3 cellular contexts compared by ENCODE assay signal in the genomic region with DNA sequence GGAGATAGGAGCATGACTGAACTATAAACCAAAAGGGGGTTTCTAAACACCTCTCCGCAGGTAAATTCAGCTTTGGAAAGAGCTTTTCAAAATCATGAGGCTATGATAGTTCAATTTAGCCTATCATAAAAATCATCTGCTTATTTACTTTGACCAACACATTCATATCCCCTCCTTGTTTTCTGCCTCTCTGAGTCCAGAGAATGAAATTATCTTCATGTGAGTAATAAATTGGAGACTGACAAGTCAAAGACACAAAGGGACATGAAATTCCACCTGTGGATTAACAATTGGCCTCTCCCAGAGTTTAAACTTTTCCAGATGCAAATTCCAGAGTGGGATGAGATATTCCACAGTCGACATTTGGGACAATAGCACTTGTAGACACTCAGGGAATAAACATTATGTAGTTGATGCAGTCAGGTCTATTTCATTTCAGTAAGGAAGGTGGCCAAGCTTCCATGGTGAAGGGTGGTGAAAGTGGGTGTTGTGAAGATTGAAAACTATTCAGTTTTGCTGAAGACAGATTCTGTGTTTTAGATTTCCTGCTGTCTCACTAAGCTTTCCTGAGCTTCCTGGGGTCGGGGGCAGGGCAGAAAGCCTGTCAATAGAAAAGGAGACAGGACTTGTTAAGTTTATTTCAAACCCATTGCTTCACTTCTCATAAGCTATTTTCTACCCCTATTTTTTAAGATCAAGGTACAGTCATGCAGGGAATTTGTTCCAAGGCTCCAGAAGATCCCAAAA.
A peak's percentile ranks its signal among the peaks of the same experiment; 100 is the strongest.
TF ChIP-seq lines count a peak whose summit lies in the region.

No MANE protein-coding gene starts in this region.

TF ChIP-seq in A549, 52 proteins besides CTCF, POLR2A, EP300 and RAD21:
- TF ChIP-seq TP53 (CRISPR knock-in tag; IDR thresholded peaks at IDR 0.05) (no peak), ESRRA (IDR thresholded peaks at IDR 0.05; ENCODE audit: borderline replicate concordance, low read length) (no peak), CBX2 (IDR thresholded peaks at IDR 0.05; ENCODE audit: borderline replicate concordance, low read depth) (no peak), NPAS2 (CRISPR knock-in tag; IDR thresholded peaks at IDR 0.05; ENCODE audit: borderline replicate concordance) (no peak), JUN (IDR thresholded peaks at IDR 0.05) (no peak), RFX5 (IDR thresholded peaks at IDR 0.05) (no peak), RARB (CRISPR knock-in tag; IDR thresholded peaks at IDR 0.05) (no peak), ZC3H11A (IDR thresholded peaks at IDR 0.05) (no peak), HOXA7 (CRISPR knock-in tag; IDR thresholded peaks at IDR 0.05) (no peak), CHD4 (IDR thresholded peaks at IDR 0.05; ENCODE audit: borderline replicate concordance) (no peak), HOXB5 (CRISPR knock-in tag; IDR thresholded peaks at IDR 0.05) (no peak), PHF8 (IDR thresholded peaks at IDR 0.05; ENCODE audit: borderline replicate concordance, low read depth) (no peak), HDAC2 (IDR thresholded peaks at IDR 0.05) (no peak), FOXS1 (CRISPR knock-in tag; IDR thresholded peaks at IDR 0.05) (no peak)
- TF ChIP-seq, protein P1, sequence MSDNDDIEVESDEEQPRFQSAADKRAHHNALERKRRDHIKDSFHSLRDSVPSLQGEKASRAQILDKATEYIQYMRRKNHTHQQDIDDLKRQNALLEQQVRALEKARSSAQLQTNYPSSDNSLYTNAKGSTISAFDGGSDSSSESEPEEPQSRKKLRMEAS (IDR thresholded peaks at IDR 0.05) = no peak
- TF ChIP-seq, protein P2, sequence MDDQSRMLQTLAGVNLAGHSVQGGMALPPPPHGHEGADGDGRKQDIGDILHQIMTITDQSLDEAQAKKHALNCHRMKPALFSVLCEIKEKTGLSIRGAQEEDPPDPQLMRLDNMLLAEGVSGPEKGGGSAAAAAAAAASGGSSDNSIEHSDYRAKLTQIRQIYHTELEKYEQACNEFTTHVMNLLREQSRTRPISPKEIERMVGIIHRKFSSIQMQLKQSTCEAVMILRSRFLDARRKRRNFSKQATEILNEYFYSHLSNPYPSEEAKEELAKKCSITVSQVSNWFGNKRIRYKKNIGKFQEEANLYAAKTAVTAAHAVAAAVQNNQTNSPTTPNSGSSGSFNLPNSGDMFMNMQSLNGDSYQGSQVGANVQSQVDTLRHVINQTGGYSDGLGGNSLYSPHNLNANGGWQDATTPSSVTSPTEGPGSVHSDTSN (IDR thresholded peaks at IDR 0.05) = no peak
- TF ChIP-seq, protein P3, sequence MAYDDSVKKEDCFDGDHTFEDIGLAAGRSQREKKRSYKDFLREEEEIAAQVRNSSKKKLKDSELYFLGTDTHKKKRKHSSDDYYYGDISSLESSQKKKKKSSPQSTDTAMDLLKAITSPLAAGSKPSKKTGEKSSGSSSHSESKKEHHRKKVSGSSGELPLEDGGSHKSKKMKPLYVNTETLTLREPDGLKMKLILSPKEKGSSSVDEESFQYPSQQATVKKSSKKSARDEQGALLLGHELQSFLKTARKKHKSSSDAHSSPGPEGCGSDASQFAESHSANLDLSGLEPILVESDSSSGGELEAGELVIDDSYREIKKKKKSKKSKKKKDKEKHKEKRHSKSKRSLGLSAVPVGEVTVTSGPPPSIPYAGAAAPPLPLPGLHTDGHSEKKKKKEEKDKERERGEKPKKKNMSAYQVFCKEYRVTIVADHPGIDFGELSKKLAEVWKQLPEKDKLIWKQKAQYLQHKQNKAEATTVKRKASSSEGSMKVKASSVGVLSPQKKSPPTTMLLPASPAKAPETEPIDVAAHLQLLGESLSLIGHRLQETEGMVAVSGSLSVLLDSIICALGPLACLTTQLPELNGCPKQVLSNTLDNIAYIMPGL (CRISPR knock-in tag; IDR thresholded peaks at IDR 0.05; ENCODE audit: borderline replicate concordance) = no peak

TF ChIP-seq in IMR-90, 13 proteins besides CTCF, POLR2A, EP300 and RAD21:
- TF ChIP-seq MAFK (IDR thresholded peaks at IDR 0.05; ENCODE audit: low read depth, low read length) (no peak), RCOR1 (IDR thresholded peaks at IDR 0.05; ENCODE audit: insufficient replicate concordance, low read length) (no peak), FOS (IDR thresholded peaks at IDR 0.05; ENCODE audit: low read depth, low read length) (no peak)

TF ChIP-seq in GM12878, 131 proteins besides CTCF, POLR2A, EP300 and RAD21:
- TF ChIP-seq ZSCAN29 (IDR thresholded peaks at IDR 0.05) (no peak), ZNF24 (IDR thresholded peaks at IDR 0.05) (no peak), PML (IDR thresholded peaks at IDR 0.05; ENCODE audit: low read length) (no peak), EED (IDR thresholded peaks at IDR 0.05; ENCODE audit: low read depth) (peak; percentile 56; the same call in 1 of the 2 replicates), HDAC2 (IDR thresholded peaks at IDR 0.05) (no peak), CREB1 (IDR thresholded peaks at IDR 0.05; ENCODE audit: low read depth) (no peak), MTA3 (IDR thresholded peaks at IDR 0.05; ENCODE audit: borderline replicate concordance, low read length) (no peak), RFX5 (IDR thresholded peaks at IDR 0.05; ENCODE audit: low read depth, low read length) (no peak), JUND (IDR thresholded peaks at IDR 0.05; ENCODE audit: low read depth, low read length) (no peak), IKZF2 (IDR thresholded peaks at IDR 0.05) (peak; percentile 28 to 40; a peak in 3 of 4 replicates), HDGF (IDR thresholded peaks at IDR 0.05) (no peak), ASH2L (IDR thresholded peaks at IDR 0.05; ENCODE audit: borderline replicate concordance, low read depth) (no peak), NR2C1 (IDR thresholded peaks at IDR 0.05) (no peak), KAT2A (conservative IDR thresholded peaks at IDR 0.05; ENCODE audit: control insufficient read depth, low read depth, low read length) (no peak), GATAD2B (conservative IDR thresholded peaks at IDR 0.05; ENCODE audit: low read depth) (no peak), CEBPB (IDR thresholded peaks at IDR 0.05; ENCODE audit: borderline replicate concordance in 1 of 2, low read depth in 2 of 2, low read length in 2 of 2) (no peak), IKZF1 (conservative IDR thresholded peaks at IDR 0.05) (peak; percentile 44), SUZ12 (IDR thresholded peaks at IDR 0.05; ENCODE audit: unreplicated experiment) (no peak), CBFB (IDR thresholded peaks at IDR 0.05; ENCODE audit: low read depth) (no peak), MYB (IDR thresholded peaks at IDR 0.05; ENCODE audit: borderline replicate concordance, low read depth, low read length) (no peak), LARP7 (IDR thresholded peaks at IDR 0.05) (no peak), CHD2 (IDR thresholded peaks at IDR 0.05; ENCODE audit: borderline replicate concordance, low read depth, low read length) (no peak), CBX3 (IDR thresholded peaks at IDR 0.05; ENCODE audit: borderline replicate concordance, low read depth) (no peak)
- TF ChIP-seq, protein P4, sequence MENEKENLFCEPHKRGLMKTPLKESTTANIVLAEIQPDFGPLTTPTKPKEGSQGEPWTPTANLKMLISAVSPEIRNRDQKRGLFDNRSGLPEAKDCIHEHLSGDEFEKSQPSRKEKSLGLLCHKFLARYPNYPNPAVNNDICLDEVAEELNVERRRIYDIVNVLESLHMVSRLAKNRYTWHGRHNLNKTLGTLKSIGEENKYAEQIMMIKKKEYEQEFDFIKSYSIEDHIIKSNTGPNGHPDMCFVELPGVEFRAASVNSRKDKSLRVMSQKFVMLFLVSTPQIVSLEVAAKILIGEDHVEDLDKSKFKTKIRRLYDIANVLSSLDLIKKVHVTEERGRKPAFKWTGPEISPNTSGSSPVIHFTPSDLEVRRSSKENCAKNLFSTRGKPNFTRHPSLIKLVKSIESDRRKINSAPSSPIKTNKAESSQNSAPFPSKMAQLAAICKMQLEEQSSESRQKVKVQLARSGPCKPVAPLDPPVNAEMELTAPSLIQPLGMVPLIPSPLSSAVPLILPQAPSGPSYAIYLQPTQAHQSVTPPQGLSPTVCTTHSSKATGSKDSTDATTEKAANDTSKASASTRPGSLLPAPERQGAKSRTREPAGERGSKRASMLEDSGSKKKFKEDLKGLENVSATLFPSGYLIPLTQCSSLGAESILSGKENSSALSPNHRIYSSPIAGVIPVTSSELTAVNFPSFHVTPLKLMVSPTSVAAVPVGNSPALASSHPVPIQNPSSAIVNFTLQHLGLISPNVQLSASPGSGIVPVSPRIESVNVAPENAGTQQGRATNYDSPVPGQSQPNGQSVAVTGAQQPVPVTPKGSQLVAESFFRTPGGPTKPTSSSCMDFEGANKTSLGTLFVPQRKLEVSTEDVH (IDR thresholded peaks at IDR 0.05; ENCODE audit: low read depth, partially characterized antibody) = no peak
- TF ChIP-seq, protein P5, sequence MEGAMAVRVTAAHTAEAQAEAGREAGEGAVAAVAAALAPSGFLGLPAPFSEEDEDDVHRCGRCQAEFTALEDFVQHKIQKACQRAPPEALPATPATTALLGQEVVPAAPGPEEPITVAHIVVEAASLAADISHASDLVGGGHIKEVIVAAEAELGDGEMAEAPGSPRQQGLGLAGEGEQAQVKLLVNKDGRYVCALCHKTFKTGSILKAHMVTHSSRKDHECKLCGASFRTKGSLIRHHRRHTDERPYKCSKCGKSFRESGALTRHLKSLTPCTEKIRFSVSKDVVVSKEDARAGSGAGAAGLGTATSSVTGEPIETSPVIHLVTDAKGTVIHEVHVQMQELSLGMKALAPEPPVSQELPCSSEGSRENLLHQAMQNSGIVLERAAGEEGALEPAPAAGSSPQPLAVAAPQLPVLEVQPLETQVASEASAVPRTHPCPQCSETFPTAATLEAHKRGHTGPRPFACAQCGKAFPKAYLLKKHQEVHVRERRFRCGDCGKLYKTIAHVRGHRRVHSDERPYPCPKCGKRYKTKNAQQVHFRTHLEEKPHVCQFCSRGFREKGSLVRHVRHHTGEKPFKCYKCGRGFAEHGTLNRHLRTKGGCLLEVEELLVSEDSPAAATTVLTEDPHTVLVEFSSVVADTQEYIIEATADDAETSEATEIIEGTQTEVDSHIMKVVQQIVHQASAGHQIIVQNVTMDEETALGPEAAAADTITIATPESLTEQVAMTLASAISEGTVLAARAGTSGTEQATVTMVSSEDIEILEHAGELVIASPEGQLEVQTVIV (IDR thresholded peaks at IDR 0.05; ENCODE audit: borderline replicate concordance, partially characterized antibody) = no peak
- TF ChIP-seq, protein P6, sequence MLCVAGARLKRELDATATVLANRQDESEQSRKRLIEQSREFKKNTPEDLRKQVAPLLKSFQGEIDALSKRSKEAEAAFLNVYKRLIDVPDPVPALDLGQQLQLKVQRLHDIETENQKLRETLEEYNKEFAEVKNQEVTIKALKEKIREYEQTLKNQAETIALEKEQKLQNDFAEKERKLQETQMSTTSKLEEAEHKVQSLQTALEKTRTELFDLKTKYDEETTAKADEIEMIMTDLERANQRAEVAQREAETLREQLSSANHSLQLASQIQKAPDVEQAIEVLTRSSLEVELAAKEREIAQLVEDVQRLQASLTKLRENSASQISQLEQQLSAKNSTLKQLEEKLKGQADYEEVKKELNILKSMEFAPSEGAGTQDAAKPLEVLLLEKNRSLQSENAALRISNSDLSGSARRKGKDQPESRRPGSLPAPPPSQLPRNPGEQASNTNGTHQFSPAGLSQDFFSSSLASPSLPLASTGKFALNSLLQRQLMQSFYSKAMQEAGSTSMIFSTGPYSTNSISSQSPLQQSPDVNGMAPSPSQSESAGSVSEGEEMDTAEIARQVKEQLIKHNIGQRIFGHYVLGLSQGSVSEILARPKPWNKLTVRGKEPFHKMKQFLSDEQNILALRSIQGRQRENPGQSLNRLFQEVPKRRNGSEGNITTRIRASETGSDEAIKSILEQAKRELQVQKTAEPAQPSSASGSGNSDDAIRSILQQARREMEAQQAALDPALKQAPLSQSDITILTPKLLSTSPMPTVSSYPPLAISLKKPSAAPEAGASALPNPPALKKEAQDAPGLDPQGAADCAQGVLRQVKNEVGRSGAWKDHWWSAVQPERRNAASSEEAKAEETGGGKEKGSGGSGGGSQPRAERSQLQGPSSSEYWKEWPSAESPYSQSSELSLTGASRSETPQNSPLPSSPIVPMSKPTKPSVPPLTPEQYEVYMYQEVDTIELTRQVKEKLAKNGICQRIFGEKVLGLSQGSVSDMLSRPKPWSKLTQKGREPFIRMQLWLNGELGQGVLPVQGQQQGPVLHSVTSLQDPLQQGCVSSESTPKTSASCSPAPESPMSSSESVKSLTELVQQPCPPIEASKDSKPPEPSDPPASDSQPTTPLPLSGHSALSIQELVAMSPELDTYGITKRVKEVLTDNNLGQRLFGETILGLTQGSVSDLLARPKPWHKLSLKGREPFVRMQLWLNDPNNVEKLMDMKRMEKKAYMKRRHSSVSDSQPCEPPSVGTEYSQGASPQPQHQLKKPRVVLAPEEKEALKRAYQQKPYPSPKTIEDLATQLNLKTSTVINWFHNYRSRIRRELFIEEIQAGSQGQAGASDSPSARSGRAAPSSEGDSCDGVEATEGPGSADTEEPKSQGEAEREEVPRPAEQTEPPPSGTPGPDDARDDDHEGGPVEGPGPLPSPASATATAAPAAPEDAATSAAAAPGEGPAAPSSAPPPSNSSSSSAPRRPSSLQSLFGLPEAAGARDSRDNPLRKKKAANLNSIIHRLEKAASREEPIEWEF (IDR thresholded peaks at IDR 0.05; ENCODE audit: insufficient replicate concordance, low read depth, low read length) = no peak
